In genomic region chr2:168231609-168232241, GRCh38 we compare ENCODE assay signal across 21 cellular contexts. TPM values are rescaled to one million over a fixed set of nuclear protein-coding genes. Genes with fewer than 3 reads are reported as not detected.
DNase-seq lines count a peak whose midpoint lies in the region; ATAC-seq and TF ChIP-seq lines count a peak whose summit lies in the region.
"Had no signal": no experiment of that assay in that cellular context is flagged by ENCODE, and none has a peak within 500 bp of the region (broad histone marks: within the 10 kb centered on the region; RNA-seq: fewer than 3 reads in every experiment).

No MANE protein-coding gene starts in this region.

- DNase-seq in NCI-H524 (lab: John Stamatoyannopoulos, UW), result peak; percentile 24 to 48
- DNase-seq in NCI-H524 treated with DMSO at 0.1 percent for 48 hours (lab: John Stamatoyannopoulos, UW), result no peak
- peak in 39 of 56 donors; percentile 1 to 72 (median 34) for DNase-seq in amygdala (lab: John Stamatoyannopoulos, UW)
- peak; percentile 51 for DNase-seq in left ventricle myocardium superior
- DNase-seq in superior temporal gyrus (ENCODE audit: extremely low spot score), result peak; percentile 66
- no peak for DNase-seq in stimulated activated CD8-positive, alpha-beta memory T cell treated with anti-CD3 and anti-CD28 coated beads, Interleukin-4, amount 100 ng/mL, for 48 hours
- no peak for DNase-seq in SW480 (ENCODE audit: low spot score)
- no peak for DNase-seq in HEK293T (ENCODE audit: extremely low spot score)
- DNase-seq: activated CD4-positive, alpha-beta T cell treated with anti-CD3 and anti-CD28 coated beads, Interleukin-2, amount 10 ng/mL, durations not matched to agents 7 days and 5 days; activated naive CD4-positive, alpha-beta T cell; DMS53; left colon; mucosa of descending colon; NCI-H187; NK-92 treated with Interleukin-12 subunit alpha and Interleukin-12 subunit beta, amount 100 ng/mL, for 24 hours; RPMI8226; stimulated activated naive CD4-positive, alpha-beta T cell; SW 1271; trophoblast cell had no signal

- intact Hi-C loops in left ventricle myocardium superior (cut with micrococcal nuclease), result no loop called here

- ATAC-seq in left ventricle myocardium superior, result peak; percentile 87
- ATAC-seq: A549, HepG2, left colon, mucosa of descending colon had no signal

- POLR2A ChIA-PET in HEK293T (lab: Yijun Ruan, JAX), result no interaction called here

- CTCF ChIA-PET in HEK293T (lab: Yijun Ruan, JAX), result no interaction called here

TF ChIP-seq in HEK293T, 16 proteins besides CTCF, POLR2A, EP300 and RAD21:
- TF ChIP-seq ZNF384 (IDR thresholded peaks at IDR 0.05) (no peak), ELF4 (IDR thresholded peaks at IDR 0.05) (no peak), LEF1 (IDR thresholded peaks at IDR 0.05; ENCODE audit: borderline replicate concordance) (no peak), BHLHE40 (IDR thresholded peaks at IDR 0.05; ENCODE audit: borderline replicate concordance) (no peak), FOXM1 (IDR thresholded peaks at IDR 0.05; ENCODE audit: borderline replicate concordance) (no peak), PKNOX1 (IDR thresholded peaks at IDR 0.05) (no peak), FOXA1 (IDR thresholded peaks at IDR 0.05) (no peak), TARDBP (IDR thresholded peaks at IDR 0.05) (no peak), SUZ12 (IDR thresholded peaks at IDR 0.05) (no peak), HDGF (IDR thresholded peaks at IDR 0.05; ENCODE audit: borderline replicate concordance) (no peak), CTBP1 (IDR thresholded peaks at IDR 0.05; ENCODE audit: borderline replicate concordance) (no peak), L3MBTL2 (conservative IDR thresholded peaks at IDR 0.05) (no peak), FOXK2 (IDR thresholded peaks at IDR 0.05) (no peak), ARNT (IDR thresholded peaks at IDR 0.05) (no peak), NFRKB (IDR thresholded peaks at IDR 0.05) (no peak), SP1 (IDR thresholded peaks at IDR 0.05) (no peak)
TF ChIP-seq in HEK293T: peak in this region for 0.

RNA-seq across cellular contexts. Expression of gene STK39, which starts 15.7 kb away (rescaled TPM):
- 20.9 TPM for total RNA-seq in left ventricle myocardium superior

Comparison
In these comparisons a context has a peak if more than half of its experiments do, and no peak if none do; other contexts are left out.
1. DNase-seq: peak in NCI-H524 (2 of 2), amygdala (39 of 56), left ventricle myocardium superior (single experiment) and superior temporal gyrus (single experiment); none in NCI-H524 treated with DMSO at 0.1 percent for 48 hours (single experiment), stimulated activated CD8-positive, alpha-beta memory T cell treated with anti-CD3 and anti-CD28 coated beads, Interleukin-4, amount 100 ng/mL, for 48 hours (single experiment), SW480 (single experiment) and HEK293T (single experiment).